ENCODE assay signal across 1 cellular context in genomic region chr14:92676448-92677086, GRCh38.
TF ChIP-seq lines count a peak whose summit lies in the region.

No MANE protein-coding gene starts in this region.

TF ChIP-seq in SK-N-SH, 30 proteins besides CTCF, POLR2A, EP300 and RAD21 (continued from another document):
- TF ChIP-seq RFX5 (IDR thresholded peaks at IDR 0.05; ENCODE audit: low read length) (no peak), ZBTB33 (IDR thresholded peaks at IDR 0.05; ENCODE audit: borderline replicate concordance, low read depth) (no peak), USF2 (IDR thresholded peaks at IDR 0.05; ENCODE audit: borderline replicate concordance, low read depth, low read length) (no peak)
